ENCODE assay signal across 17 cellular contexts in the genomic region with DNA sequence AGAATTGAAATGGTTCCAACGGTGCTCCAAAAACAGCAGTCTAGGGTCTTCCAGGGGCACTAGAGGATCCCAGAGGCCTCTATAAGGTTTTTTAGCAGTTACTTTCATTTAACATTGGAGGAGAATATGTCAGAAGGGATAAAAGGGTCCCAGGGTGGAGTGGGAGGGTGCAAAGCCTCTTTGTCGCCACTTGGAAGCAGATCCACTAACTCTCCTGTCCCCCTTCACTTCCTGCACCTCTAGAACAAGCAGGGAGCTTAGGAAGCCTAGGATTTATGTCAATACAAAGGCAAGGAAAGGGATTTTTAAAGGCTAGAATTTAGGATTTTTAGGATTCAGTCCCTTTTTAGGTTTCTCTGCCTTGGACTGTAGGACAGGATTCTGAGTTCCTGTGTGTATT.
"Had no signal": no experiment of that assay in that cellular context is flagged by ENCODE, and none has a peak within 500 bp of the region (broad histone marks: within the 10 kb centered on the region; RNA-seq: fewer than 3 reads in every experiment).

No MANE protein-coding gene starts in this region.

- H3K4me3 ChIP-seq: adrenal gland, lung, testis, uterus had no signal

- ATAC-seq: activated T-helper 17 cell treated with anti-CD3 and anti-CD28 coated beads, Interleukin-2, amount 50 U/mL, for 72 hours; T-cell had no signal

- H3K27me3 ChIP-seq: adrenal gland, testis, uterus had no signal

- H3K4me1 ChIP-seq: uterus had no signal

- H3K27ac ChIP-seq: adrenal gland, uterus, VCaP had no signal

- H3K9me3 ChIP-seq: adrenal gland, testis, uterus had no signal

- DNase-seq: activated CD4-positive, alpha-beta T cell treated with anti-CD3 and anti-CD28 coated beads, Interleukin-2, amount 50 U/mL, for 1 hour; activated CD4-positive, CD25-positive, alpha-beta regulatory T cell treated with anti-CD3 and anti-CD28 coated beads, Interleukin-2, amount 50 U/mL, for 72 hours; activated naive CD4-positive, alpha-beta T cell; activated T-cell treated with anti-CD3 and anti-CD28 coated beads, Interleukin-2, amount 50 U/mL, for 24 hours; kidney; nephron progenitor cell; occipital lobe; stimulated activated CD4-positive, alpha-beta T cell treated with anti-CD3 and anti-CD28 coated beads, Interleukin-2, amount 100 ng/mL, for 48 hours; stimulated activated CD8-positive, alpha-beta memory T cell treated with anti-CD3 and anti-CD28 coated beads, Interleukin-4, amount 100 ng/mL, for 48 hours; stimulated activated naive B cell treated with anti-CD40 and anti-IgM and Interleukin-4, amounts not matched to agents 10 μg/mL and 1 μg/mL and 100 μg/mL, for 72 hours; T-cell; testis; uterus had no signal

- H3K36me3 ChIP-seq: adrenal gland, uterus had no signal
